8 cellular contexts compared by ENCODE assay signal in the genomic region with DNA sequence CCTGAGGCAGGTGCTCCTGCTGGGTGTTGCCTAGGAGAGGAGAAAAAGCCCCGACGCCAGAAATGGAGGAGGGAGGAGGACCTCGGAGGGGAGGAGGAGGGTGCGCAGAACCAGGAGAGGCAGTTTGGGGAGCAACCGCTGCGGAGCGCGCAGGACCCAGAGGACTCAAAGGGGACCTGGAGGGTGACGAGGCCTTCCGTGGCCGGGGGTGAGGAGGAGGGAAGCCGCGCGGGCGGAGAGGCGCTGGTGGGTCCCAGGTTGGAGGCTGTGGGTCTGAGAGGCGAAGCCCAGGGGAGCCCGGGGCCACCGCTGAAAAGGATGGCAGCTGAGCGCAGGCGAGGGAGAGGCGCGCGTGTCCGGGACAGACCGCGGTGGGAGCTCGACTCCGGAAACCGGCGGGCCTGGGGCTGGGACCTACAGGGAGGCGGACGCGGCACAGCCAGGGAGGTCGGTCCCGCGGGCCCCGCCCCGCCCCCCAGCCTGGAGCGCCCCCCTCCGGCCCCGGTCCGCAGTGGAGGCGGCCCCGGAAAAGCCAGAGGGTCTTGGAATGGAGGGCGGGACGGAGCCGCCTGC. TPM values are rescaled to one million over a fixed set of nuclear protein-coding genes. Genes with fewer than 3 reads are reported as not detected.
DNase-seq lines count a peak whose midpoint lies in the region; ATAC-seq, FAIRE-seq and TF ChIP-seq lines count a peak whose summit lies in the region.

No MANE protein-coding gene starts in this region.

- H3K4me3 ChIP-seq in A673 (ENCODE audit: low read depth, low read length, poor library complexity, severe bottlenecking): peak overlapping the region; percentile 55
- peak overlapping the region; percentile 55 for H3K4me3 ChIP-seq in NT2/D1 (ENCODE audit: insufficient read length, low read depth)
- H3K4me3 ChIP-seq in bronchial epithelial cell (ENCODE audit: low read depth, low read length): peak overlapping the region; percentile 43

- H3K9me3 ChIP-seq in A673 (ENCODE audit: low read depth, low read length, poor library complexity, severe bottlenecking) (no peaks in the 10 kb centered on the region), NT2/D1 (ENCODE audit: insufficient read depth, low read length) (no peaks in the 10 kb centered on the region)

- TF ChIP-seq CTCF in A673 (conservative IDR thresholded peaks at IDR 0.05; ENCODE audit: low read depth, low read length): peak; percentile 44; the same call in 1 of the 2 replicates
- TF ChIP-seq CTCF in bronchial epithelial cell (IDR thresholded peaks at IDR 0.05; ENCODE audit: insufficient read depth, low read length, severe bottlenecking): no peak

- H3K27me3 ChIP-seq in A673 (replicated peaks; ENCODE audit: insufficient read depth, low read depth, low read length, poor library complexity) (no peaks in the 10 kb centered on the region), NT2/D1 (ENCODE audit: insufficient read depth, insufficient read length) (peaks cover 34% of the 10 kb centered on the region), bronchial epithelial cell (ENCODE audit: control insufficient read depth, insufficient read depth, low read length) (peaks cover 1% of the 10 kb centered on the region)

- H3K4me1 Mint-ChIP-seq in memory B cell: peaks cover 13% of the 10 kb centered on the region

- H3K4me1 ChIP-seq in A673 (ENCODE audit: insufficient read depth, low read length, poor library complexity, severe bottlenecking) (peaks cover 27% of the 10 kb centered on the region), NT2/D1 (ENCODE audit: insufficient read depth, insufficient read length) (peaks cover 22% of the 10 kb centered on the region)

- peak overlapping the region; percentile 51 for H3K9ac ChIP-seq in NT2/D1 (ENCODE audit: insufficient read length, low read depth)

- POLR2A ChIA-PET in A673 (lab: Charles Lee; ENCODE audit: low non-redundant PET): no interaction called here

- H3K9me3 Mint-ChIP-seq in memory B cell: no peaks in the 10 kb centered on the region

- no peaks in the 10 kb centered on the region for H3K36me3 Mint-ChIP-seq in memory B cell

- no peak for FAIRE-seq in bronchial epithelial cell (lab: Jason Lieb, UNC)

- peak; percentile 34 for ATAC-seq in GM18498 (IDR thresholded peaks at IDR 0.05; ENCODE audit: unreplicated experiment)
- peak; percentile 32 for ATAC-seq in HG02885 (IDR thresholded peaks at IDR 0.05; ENCODE audit: poor library complexity, unreplicated experiment)
- peak; percentile 16 for ATAC-seq in memory B cell (ENCODE audit: low read depth)

- H3K27me3 Mint-ChIP-seq in memory B cell: peaks cover 19% of the 10 kb centered on the region

- peak; percentile 51 for DNase-seq in A673 (ENCODE audit: low spot score)
- no peak for DNase-seq in NT2/D1 (ENCODE audit: low read depth, low spot score)
- no peak for DNase-seq in bronchial epithelial cell (ENCODE audit: low read depth)
- DNase-seq in memory B cell (ENCODE audit: low spot score in 2 of 2): no peak
- no peak for DNase-seq in SK-N-DZ (ENCODE audit: low spot score)
- no peak for DNase-seq in 8988T

- CTCF ChIA-PET in A673 (lab: Charles Lee): interaction anchor here (0.9 kb wide), 1 partner anchor 40 kb away, joined by 10 read pairs; no protein-coding TSS in a partner anchor

- intact Hi-C loops in A673 (cut with micrococcal nuclease; ENCODE audit: unreplicated experiment): no loop called here

- no peak overlapping the region for H3K27ac Mint-ChIP-seq in memory B cell

- no peak overlapping the region for H3K27ac ChIP-seq in A673 (ENCODE audit: low read depth, low read length, poor library complexity, severe bottlenecking)

- H3K4me3 Mint-ChIP-seq in memory B cell: peak overlapping the region; percentile 87

- no TSS peak for BruUV-seq in A673 (replicated peaks; lab: Mats Ljungman, UMichigan)

- H3K36me3 ChIP-seq in A673 (ENCODE audit: insufficient read depth, low read length, poor library complexity, severe bottlenecking) (peaks cover 5% of the 10 kb centered on the region), NT2/D1 (ENCODE audit: insufficient read depth, insufficient read length, low read length) (peaks cover 18% of the 10 kb centered on the region), bronchial epithelial cell (ENCODE audit: control insufficient read depth, insufficient read depth, low read length) (peaks cover 3% of the 10 kb centered on the region)

RNA-seq across cellular contexts. Expression of gene RNF223, which starts 15.1 kb away (rescaled TPM):
- total RNA-seq in A673 (2021) (not detected in 2 replicates), bronchial epithelial cell (9.0 and 14.6 TPM in 2 replicates)
- not detected in 2 replicates for polyA plus RNA-seq in SK-N-DZ (2014; cell fraction: cytosol; rRNA removed)
- not detected in 2 replicates for polyA plus RNA-seq in SK-N-DZ (2014; cell fraction: nucleus; rRNA removed)

RNA-seq across cellular contexts. Expression of gene AGRN, which starts 39.1 kb away (rescaled TPM):
- total RNA-seq in A673 (2021): 151 and 164 TPM in 2 replicates
- 117 and 132 TPM in 2 replicates for total RNA-seq in bronchial epithelial cell
- polyA plus RNA-seq in SK-N-DZ (2014; cell fraction: cytosol; rRNA removed): 33.8 and 35.2 TPM in 2 replicates
- polyA plus RNA-seq in SK-N-DZ (2014; cell fraction: nucleus; rRNA removed): 206 and 207 TPM in 2 replicates

RNA-seq across cellular contexts. Expression of gene ISG15, which starts 45.7 kb away (rescaled TPM):
- 45.3 and 55.6 TPM in 2 replicates for total RNA-seq in A673 (2021)
- total RNA-seq in bronchial epithelial cell: 18.2 and 25.7 TPM in 2 replicates
- polyA plus RNA-seq in SK-N-DZ (2014; cell fraction: cytosol; rRNA removed): 27.4 and 30.6 TPM in 2 replicates
- polyA plus RNA-seq in SK-N-DZ (2014; cell fraction: nucleus; rRNA removed): 15.3 and 17.6 TPM in 2 replicates

RNA-seq across cellular contexts. Expression of gene C1orf159, which starts 56.9 kb away (rescaled TPM):
- total RNA-seq in A673 (2021) (26.8 and 28.4 TPM in 2 replicates), bronchial epithelial cell (5.9 and 8.2 TPM in 2 replicates)
- 25.1 and 29.9 TPM in 2 replicates for polyA plus RNA-seq in SK-N-DZ (2014; cell fraction: cytosol; rRNA removed)
- polyA plus RNA-seq in SK-N-DZ (2014; cell fraction: nucleus; rRNA removed): 68.9 and 148 TPM in 2 replicates

RNA-seq across cellular contexts. Expression of gene HES4, which starts 59.1 kb away (rescaled TPM):
- total RNA-seq in A673 (2021) (18.5 and 20.8 TPM in 2 replicates), bronchial epithelial cell (42.6 and 83.5 TPM in 2 replicates)
- 127 and 154 TPM in 2 replicates for polyA plus RNA-seq in SK-N-DZ (2014; cell fraction: cytosol; rRNA removed)
- polyA plus RNA-seq in SK-N-DZ (2014; cell fraction: nucleus; rRNA removed): 611 and 684 TPM in 2 replicates
